22 cellular contexts compared by ENCODE assay signal in the genomic region with DNA sequence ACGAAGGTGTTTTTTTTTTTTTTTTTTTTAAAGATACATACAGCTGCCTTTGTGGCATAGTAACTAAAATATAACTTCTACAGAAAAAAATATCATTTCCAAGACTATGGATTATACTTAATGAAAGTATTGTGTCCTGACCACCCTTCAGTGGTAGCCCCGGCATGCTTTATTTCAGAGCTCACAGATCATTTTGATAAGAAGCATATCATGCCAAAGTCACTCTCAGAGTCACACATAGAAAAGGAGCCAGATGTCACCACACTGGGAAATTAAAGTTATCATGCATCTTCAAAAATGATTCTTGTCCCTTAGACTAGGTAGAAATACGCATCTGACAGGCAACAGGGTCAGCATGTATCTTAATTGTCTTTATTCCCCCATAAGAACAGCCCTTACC. TPM values are rescaled to one million over a fixed set of nuclear protein-coding genes. Genes with fewer than 3 reads are reported as not detected.
DNase-seq lines count a peak whose midpoint lies in the region; TF ChIP-seq lines count a peak whose summit lies in the region.
"Had no signal": no experiment of that assay in that cellular context is flagged by ENCODE, and none has a peak within 500 bp of the region (broad histone marks: within the 10 kb centered on the region; RNA-seq: fewer than 3 reads in every experiment).

No MANE protein-coding gene starts in this region.

- H3K4me1 Mint-ChIP-seq in brain (peaks cover 82% of the 10 kb centered on the region), osteocyte (ENCODE audit: unreplicated experiment) (peaks cover 25% of the 10 kb centered on the region)

- no peak for TF ChIP-seq CTCF in brain (conservative IDR thresholded peaks at IDR 0.05)
- no peak for TF ChIP-seq CTCF in osteocyte (IDR thresholded peaks at IDR 0.05)

- peak; percentile 28 for DNase-seq in NCI-H1092 treated with DMSO at 0.1 percent for 48 hours (lab: John Stamatoyannopoulos, UW)
- no peak for DNase-seq in NCI-H1092 (lab: John Stamatoyannopoulos, UW)
- peak; percentile 20 for DNase-seq in NCI-H748 (lab: John Stamatoyannopoulos, UW; ENCODE audit: unreplicated experiment)
- DNase-seq in NCI-H748 treated with DMSO at 0.1 percent for 48 hours (lab: John Stamatoyannopoulos, UW): no peak
- no peak for DNase-seq in osteocyte (ENCODE audit: extremely low spot score, unreplicated experiment)
- no peak for DNase-seq in SHP77 treated with DMSO at 0.1 percent for 48 hours (lab: John Stamatoyannopoulos, UW)
- DNase-seq in activated T-cell treated with anti-CD3 and anti-CD28 coated beads for 4 hours: no peak
- DNase-seq: Caco-2; CD8-positive, alpha-beta T cell; H7; NCI-H1048; NCI-H1436; NCI-H1930; NCI-H446 treated with DMSO at 0.1 percent for 48 hours; NCI-H774; PC-3; SW 1271 had no signal

- H3K4me3 Mint-ChIP-seq in brain: peak overlapping the region; percentile 26 to 92 (median 41)
- peak overlapping the region; percentile 90 for H3K4me3 Mint-ChIP-seq in osteocyte (ENCODE audit: unreplicated experiment)
- H3K4me3 Mint-ChIP-seq: B cell; CD8-positive, alpha-beta T cell; T-helper 1 cell treated with Interleukin-12 subunit alpha and Interleukin-12 subunit beta and Interleukin-4 antibody, amounts not matched to agents 30 μg/mL and 1 μg/mL, for 36 hours had no signal

- H3K9me3 Mint-ChIP-seq in brain (peaks cover 0 to 4% (median 0%) of the 10 kb centered on the region in 5 experiments), osteocyte (ENCODE audit: unreplicated experiment) (no peaks in the 10 kb centered on the region)
- H3K9me3 Mint-ChIP-seq: CD8-positive, alpha-beta T cell; T-helper 1 cell treated with Interleukin-12 subunit alpha and Interleukin-12 subunit beta and Interleukin-4 antibody, amounts not matched to agents 30 μg/mL and 1 μg/mL, for 36 hours had no signal

- H3K27ac Mint-ChIP-seq in brain (no peak overlapping the region), osteocyte (ENCODE audit: unreplicated experiment) (no peak overlapping the region)
- H3K27ac Mint-ChIP-seq: B cell; CD8-positive, alpha-beta T cell; T-helper 1 cell treated with Interleukin-12 subunit alpha and Interleukin-12 subunit beta and Interleukin-4 antibody, amounts not matched to agents 30 μg/mL and 1 μg/mL, for 36 hours had no signal

- H3K27me3 Mint-ChIP-seq in brain (peaks cover 25% of the 10 kb centered on the region), osteocyte (ENCODE audit: unreplicated experiment) (peaks cover 61% of the 10 kb centered on the region)

- no peaks in the 10 kb centered on the region for H3K36me3 Mint-ChIP-seq in brain
- H3K36me3 Mint-ChIP-seq in osteocyte (ENCODE audit: unreplicated experiment): no peaks in the 10 kb centered on the region
- H3K36me3 Mint-ChIP-seq: CD8-positive, alpha-beta T cell had no signal

RNA-seq across cellular contexts. Expression of a gene that starts 3.0 kb away (rescaled TPM):
- 23.3 TPM for polyA plus RNA-seq in brain (ENCODE audit: insufficient read depth, low read depth, low replicate concordance)
- total RNA-seq in osteocyte: 35.0 and 38.7 TPM in 2 replicates
- total RNA-seq: HT-29, PC-3, SJSA1 had no signal

Comparison
In these comparisons a context has a peak if more than half of its experiments do, and no peak if none do; other contexts are left out.
1. DNase-seq: peak in NCI-H1092 treated with DMSO at 0.1 percent for 48 hours (single experiment) and NCI-H748 (single experiment); none in NCI-H1092 (single experiment), NCI-H748 treated with DMSO at 0.1 percent for 48 hours (single experiment), osteocyte (single experiment), SHP77 treated with DMSO at 0.1 percent for 48 hours (single experiment) and activated T-cell treated with anti-CD3 and anti-CD28 coated beads for 4 hours (single experiment).